In genomic region chr10:27947513-27947912, GRCh38 we compare ENCODE assay signal across 35 cellular contexts. TPM values are rescaled to one million over a fixed set of nuclear protein-coding genes. Genes with fewer than 3 reads are reported as not detected.
"Had no signal": no experiment of that assay in that cellular context is flagged by ENCODE, and none has a peak within 500 bp of the region (broad histone marks: within the 10 kb centered on the region; RNA-seq: fewer than 3 reads in every experiment).

No MANE protein-coding gene starts in this region.

- H3K27ac ChIP-seq: PC-9, RWPE1, WERI-Rb-1 had no signal

- FAIRE-seq: RCC 7860 had no signal

- H3K4me2 ChIP-seq: PC-9 had no signal

- ATAC-seq: activated CD8-positive, alpha-beta T cell treated with anti-CD3 and anti-CD28 coated beads, Interleukin-2, amount 10 ng/mL, durations not matched to agents 7 days and 5 days; activated naive CD4-positive, alpha-beta T cell treated with anti-CD3 and anti-CD28 coated beads, Interleukin-2, amount 50 U/mL, for 72 hours; activated T-cell treated with anti-CD3 and anti-CD28 coated beads, Interleukin-2, amount 50 U/mL, for 4 hours; Right ventricle myocardium inferior; SK-N-SH treated with all-trans-retinoic acid at 6 μM for 48 hours; T-cell; T-helper 17 cell had no signal

- H3K4me3 ChIP-seq: PC-9 had no signal

- H3K36me3 ChIP-seq: WERI-Rb-1 had no signal

- H2AFZ ChIP-seq: PC-9 had no signal

- DNase-seq: activated CD4-positive, alpha-beta T cell treated with anti-CD3 and anti-CD28 coated beads for 1 hour; activated CD4-positive, alpha-beta T cell treated with anti-CD3 and anti-CD28 coated beads for 48 hours; activated CD4-positive, alpha-beta T cell treated with anti-CD3 and anti-CD28 coated beads, Interleukin-2, amount 50 U/mL, for 48 hours; activated CD4-positive, CD25-positive, alpha-beta regulatory T cell; activated CD8-positive, alpha-beta memory T cell treated with anti-CD3 and anti-CD28 coated beads, Interleukin-2, amount 50 U/mL, for 4 hours; activated CD8-positive, alpha-beta T cell treated with anti-CD3 and anti-CD28 coated beads, Interleukin-2, amount 10 ng/mL, durations not matched to agents 7 days and 5 days; activated gamma-delta T cell treated with Interleukin-2 at 50 U/mL for 16 hours; activated naive CD4-positive, alpha-beta T cell treated with anti-CD3 and anti-CD28 coated beads for 36 hours; activated T-cell treated with anti-CD3 and anti-CD28 coated beads for 4 hours; activated T-cell treated with anti-CD3 and anti-CD28 coated beads, Interleukin-2, amount 50 U/mL, for 4 hours; anterior cingulate cortex; central memory CD4-positive, alpha-beta T cell; Karpas-422; KBM-7; NCI-H1105; NCI-H1417 treated with DMSO at 0.1 percent for 48 hours; NCI-H187 treated with DMSO at 0.1 percent for 48 hours; NCI-H2081 treated with DMSO at 0.1 percent for 48 hours; NCI-H2171; NCI-H510A; NCI-H526; NCI-H748 treated with DMSO at 0.1 percent for 48 hours; NK-92 treated with Interleukin-12 subunit alpha and Interleukin-12 subunit beta, amount 100 ng/mL, for 24 hours; PC-9; SIG-M5; T-cell; T-helper 17 cell; WERI-Rb-1 had no signal

RNA-seq across cellular contexts. Expression of gene ODAD2, which starts 51.4 kb away (rescaled TPM):
- total RNA-seq: activated CD8-positive, alpha-beta T cell treated with anti-CD3 and anti-CD28 coated beads, Interleukin-2, amount 10 ng/mL, durations not matched to agents 7 days and 5 days; activated T-helper 1 cell treated with anti-CD3 and anti-CD28 coated beads, Interleukin-12 subunit alpha, Interleukin-12 subunit beta, Interleukin-2, Interleukin-4 antibody, amounts not matched to agents 30 ng/mL and 10 ng/mL and 1 ng/mL, durations not matched to agents 14 hours and 24 hours and 36 hours; PC-9; Right ventricle myocardium inferior; SK-MEL-5 had no signal
